1 cellular context compared by ENCODE assay signal in genomic region chr5:53025506-53025905, GRCh38.
TF ChIP-seq lines count a peak whose summit lies in the region.

No MANE protein-coding gene starts in this region.

TF ChIP-seq in HepG2, 621 proteins besides CTCF, POLR2A, EP300 and RAD21 (continued from another document and continues in another):
- TF ChIP-seq HMG20A (CRISPR knock-in tag; IDR thresholded peaks at IDR 0.05; ENCODE audit: borderline replicate concordance) = peak; percentile 65; the same call in 1 of the 2 replicates
- no peak for TF ChIP-seq ZBTB10 (CRISPR knock-in tag; IDR thresholded peaks at IDR 0.05; ENCODE audit: borderline replicate concordance)
- TF ChIP-seq NCOA2 (CRISPR knock-in tag; IDR thresholded peaks at IDR 0.05) = peak; percentile 63; the same call in 1 of the 2 replicates
- TF ChIP-seq CREM (IDR thresholded peaks at IDR 0.05) = peak; percentile 37; the same call in 1 of the 2 replicates
- TF ChIP-seq CREM (CRISPR knock-in tag; IDR thresholded peaks at IDR 0.05) = no peak
- peak; percentile 55; the same call in 1 of the 2 replicates for TF ChIP-seq TCF7 (IDR thresholded peaks at IDR 0.05; ENCODE audit: low read depth)
- TF ChIP-seq SOX13 (IDR thresholded peaks at IDR 0.05) = peak; percentile 44; the same call in 1 of the 2 replicates
- peak in 1 of 2 experiments; percentile 93; a peak in 2 of 4 replicates for TF ChIP-seq SOX13 (CRISPR knock-in tag; conservative IDR thresholded peaks at IDR 0.05 in 1 of 2, IDR thresholded peaks at IDR 0.05 in 1 of 2)
- TF ChIP-seq ZFP36L2 (CRISPR knock-in tag; IDR thresholded peaks at IDR 0.05) = no peak
- TF ChIP-seq ZBTB46 (CRISPR knock-in tag; IDR thresholded peaks at IDR 0.05; ENCODE audit: borderline replicate concordance) = no peak
- TF ChIP-seq ATF6 (CRISPR knock-in tag; conservative IDR thresholded peaks at IDR 0.05) = no peak
- TF ChIP-seq, protein P1, sequence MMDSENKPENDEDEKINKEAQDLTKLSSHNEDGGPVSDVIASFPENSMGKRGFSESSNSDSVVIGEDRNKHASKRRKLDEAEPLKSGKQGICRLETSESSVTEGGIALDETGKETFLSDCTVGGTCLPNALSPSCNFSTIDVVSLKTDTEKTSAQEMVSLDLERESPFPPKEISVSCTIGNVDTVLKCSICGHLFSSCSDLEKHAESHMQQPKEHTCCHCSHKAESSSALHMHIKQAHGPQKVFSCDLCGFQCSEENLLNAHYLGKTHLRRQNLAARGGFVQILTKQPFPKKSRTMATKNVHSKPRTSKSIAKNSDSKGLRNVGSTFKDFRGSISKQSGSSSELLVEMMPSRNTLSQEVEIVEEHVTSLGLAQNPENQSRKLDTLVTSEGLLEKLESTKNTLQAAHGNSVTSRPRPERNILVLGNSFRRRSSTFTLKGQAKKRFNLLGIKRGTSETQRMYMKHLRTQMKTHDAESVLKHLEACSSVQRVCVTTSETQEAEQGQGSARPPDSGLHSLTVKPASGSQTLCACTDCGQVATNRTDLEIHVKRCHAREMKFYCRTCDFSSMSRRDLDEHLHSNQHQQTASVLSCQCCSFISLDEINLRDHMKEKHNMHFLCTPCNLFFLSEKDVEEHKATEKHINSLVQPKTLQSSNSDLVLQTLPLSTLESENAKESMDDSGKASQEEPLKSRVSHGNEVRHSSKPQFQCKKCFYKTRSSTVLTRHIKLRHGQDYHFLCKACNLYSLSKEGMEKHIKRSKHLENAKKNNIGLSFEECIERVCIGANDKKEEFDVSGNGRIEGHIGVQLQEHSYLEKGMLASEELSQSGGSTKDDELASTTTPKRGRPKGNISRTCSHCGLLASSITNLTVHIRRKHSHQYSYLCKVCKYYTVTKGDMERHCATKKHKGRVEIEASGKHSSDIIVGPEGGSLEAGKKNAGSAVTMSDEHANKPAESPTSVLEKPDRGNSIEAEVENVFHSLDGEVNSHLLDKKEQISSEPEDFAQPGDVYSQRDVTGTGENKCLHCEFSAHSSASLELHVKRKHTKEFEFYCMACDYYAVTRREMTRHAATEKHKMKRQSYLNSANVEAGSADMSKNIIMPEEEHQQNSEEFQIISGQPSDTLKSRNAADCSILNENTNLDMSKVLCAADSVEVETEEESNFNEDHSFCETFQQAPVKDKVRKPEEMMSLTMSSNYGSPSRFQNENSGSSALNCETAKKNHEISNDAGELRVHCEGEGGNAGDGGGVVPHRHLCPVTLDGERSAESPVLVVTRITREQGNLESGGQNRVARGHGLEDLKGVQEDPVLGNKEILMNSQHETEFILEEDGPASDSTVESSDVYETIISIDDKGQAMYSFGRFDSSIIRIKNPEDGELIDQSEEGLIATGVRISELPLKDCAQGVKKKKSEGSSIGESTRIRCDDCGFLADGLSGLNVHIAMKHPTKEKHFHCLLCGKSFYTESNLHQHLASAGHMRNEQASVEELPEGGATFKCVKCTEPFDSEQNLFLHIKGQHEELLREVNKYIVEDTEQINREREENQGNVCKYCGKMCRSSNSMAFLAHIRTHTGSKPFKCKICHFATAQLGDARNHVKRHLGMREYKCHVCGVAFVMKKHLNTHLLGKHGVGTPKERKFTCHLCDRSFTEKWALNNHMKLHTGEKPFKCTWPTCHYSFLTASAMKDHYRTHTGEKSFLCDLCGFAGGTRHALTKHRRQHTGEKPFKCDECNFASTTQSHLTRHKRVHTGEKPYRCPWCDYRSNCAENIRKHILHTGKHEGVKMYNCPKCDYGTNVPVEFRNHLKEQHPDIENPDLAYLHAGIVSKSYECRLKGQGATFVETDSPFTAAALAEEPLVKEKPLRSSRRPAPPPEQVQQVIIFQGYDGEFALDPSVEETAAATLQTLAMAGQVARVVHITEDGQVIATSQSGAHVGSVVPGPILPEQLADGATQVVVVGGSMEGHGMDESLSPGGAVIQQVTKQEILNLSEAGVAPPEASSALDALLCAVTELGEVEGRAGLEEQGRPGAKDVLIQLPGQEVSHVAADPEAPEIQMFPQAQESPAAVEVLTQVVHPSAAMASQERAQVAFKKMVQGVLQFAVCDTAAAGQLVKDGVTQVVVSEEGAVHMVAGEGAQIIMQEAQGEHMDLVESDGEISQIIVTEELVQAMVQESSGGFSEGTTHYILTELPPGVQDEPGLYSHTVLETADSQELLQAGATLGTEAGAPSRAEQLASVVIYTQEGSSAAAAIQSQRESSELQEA (CRISPR knock-in tag; IDR thresholded peaks at IDR 0.05; ENCODE audit: not compliant biosample characterization) = no peak
- no peak for TF ChIP-seq ZNF614 (CRISPR knock-in tag; IDR thresholded peaks at IDR 0.05; ENCODE audit: borderline replicate concordance)
- TF ChIP-seq SOX5 (CRISPR knock-in tag; IDR thresholded peaks at IDR 0.05; ENCODE audit: borderline replicate concordance) = peak; percentile 83
- TF ChIP-seq PAX8 (CRISPR knock-in tag; IDR thresholded peaks at IDR 0.05; ENCODE audit: borderline replicate concordance) = no peak
- TF ChIP-seq FOXK1 (CRISPR knock-in tag; IDR thresholded peaks at IDR 0.05; ENCODE audit: borderline replicate concordance, low read depth) = no peak
- no peak for TF ChIP-seq NFYC (CRISPR knock-in tag; IDR thresholded peaks at IDR 0.05)
- TF ChIP-seq ZNF510 (CRISPR knock-in tag; IDR thresholded peaks at IDR 0.05; ENCODE audit: low read depth) = no peak
- 0 out of 2 replicates have a peak, but pooled peaks have one; percentile 7 for TF ChIP-seq MNT (IDR thresholded peaks at IDR 0.05)
- TF ChIP-seq, protein P2, sequence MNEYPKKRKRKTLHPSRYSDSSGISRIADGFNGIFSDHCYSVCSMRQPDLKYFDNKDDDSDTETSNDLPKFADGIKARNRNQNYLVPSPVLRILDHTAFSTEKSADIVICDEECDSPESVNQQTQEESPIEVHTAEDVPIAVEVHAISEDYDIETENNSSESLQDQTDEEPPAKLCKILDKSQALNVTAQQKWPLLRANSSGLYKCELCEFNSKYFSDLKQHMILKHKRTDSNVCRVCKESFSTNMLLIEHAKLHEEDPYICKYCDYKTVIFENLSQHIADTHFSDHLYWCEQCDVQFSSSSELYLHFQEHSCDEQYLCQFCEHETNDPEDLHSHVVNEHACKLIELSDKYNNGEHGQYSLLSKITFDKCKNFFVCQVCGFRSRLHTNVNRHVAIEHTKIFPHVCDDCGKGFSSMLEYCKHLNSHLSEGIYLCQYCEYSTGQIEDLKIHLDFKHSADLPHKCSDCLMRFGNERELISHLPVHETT (CRISPR knock-in tag; conservative IDR thresholded peaks at IDR 0.05) = no peak
- TF ChIP-seq, protein P3, sequence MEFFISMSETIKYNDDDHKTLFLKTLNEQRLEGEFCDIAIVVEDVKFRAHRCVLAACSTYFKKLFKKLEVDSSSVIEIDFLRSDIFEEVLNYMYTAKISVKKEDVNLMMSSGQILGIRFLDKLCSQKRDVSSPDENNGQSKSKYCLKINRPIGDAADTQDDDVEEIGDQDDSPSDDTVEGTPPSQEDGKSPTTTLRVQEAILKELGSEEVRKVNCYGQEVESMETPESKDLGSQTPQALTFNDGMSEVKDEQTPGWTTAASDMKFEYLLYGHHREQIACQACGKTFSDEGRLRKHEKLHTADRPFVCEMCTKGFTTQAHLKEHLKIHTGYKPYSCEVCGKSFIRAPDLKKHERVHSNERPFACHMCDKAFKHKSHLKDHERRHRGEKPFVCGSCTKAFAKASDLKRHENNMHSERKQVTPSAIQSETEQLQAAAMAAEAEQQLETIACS (CRISPR knock-in tag; IDR thresholded peaks at IDR 0.05) = no peak
- TF ChIP-seq EHMT2 (IDR thresholded peaks at IDR 0.05; ENCODE audit: borderline replicate concordance, low read depth, low read length) = no peak
- TF ChIP-seq ZNF10 (CRISPR knock-in tag; IDR thresholded peaks at IDR 0.05; ENCODE audit: borderline replicate concordance, low read depth) = no peak
- TF ChIP-seq TEAD3 (CRISPR knock-in tag; optimal IDR thresholded peaks at IDR 0.05; ENCODE audit: borderline replicate concordance) = peak; percentile 45
- TF ChIP-seq SIX4 (CRISPR knock-in tag; IDR thresholded peaks at IDR 0.05) = no peak
- no peak for TF ChIP-seq ZNF335 (CRISPR knock-in tag; IDR thresholded peaks at IDR 0.05)
- no peak for TF ChIP-seq BORCS8-MEF2B (CRISPR knock-in tag; IDR thresholded peaks at IDR 0.05)
- TF ChIP-seq HNRNPUL1 (IDR thresholded peaks at IDR 0.05; ENCODE audit: low read depth, low read length) = no peak
- TF ChIP-seq, protein P4, sequence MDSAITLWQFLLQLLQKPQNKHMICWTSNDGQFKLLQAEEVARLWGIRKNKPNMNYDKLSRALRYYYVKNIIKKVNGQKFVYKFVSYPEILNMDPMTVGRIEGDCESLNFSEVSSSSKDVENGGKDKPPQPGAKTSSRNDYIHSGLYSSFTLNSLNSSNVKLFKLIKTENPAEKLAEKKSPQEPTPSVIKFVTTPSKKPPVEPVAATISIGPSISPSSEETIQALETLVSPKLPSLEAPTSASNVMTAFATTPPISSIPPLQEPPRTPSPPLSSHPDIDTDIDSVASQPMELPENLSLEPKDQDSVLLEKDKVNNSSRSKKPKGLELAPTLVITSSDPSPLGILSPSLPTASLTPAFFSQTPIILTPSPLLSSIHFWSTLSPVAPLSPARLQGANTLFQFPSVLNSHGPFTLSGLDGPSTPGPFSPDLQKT (CRISPR knock-in tag; IDR thresholded peaks at IDR 0.05; ENCODE audit: borderline replicate concordance) = no peak
- no peak for TF ChIP-seq PHF5A (CRISPR knock-in tag; IDR thresholded peaks at IDR 0.05; ENCODE audit: low read depth, unreplicated experiment)
- no peak for TF ChIP-seq SATB2 (CRISPR knock-in tag; IDR thresholded peaks at IDR 0.05)
- TF ChIP-seq, protein P5, sequence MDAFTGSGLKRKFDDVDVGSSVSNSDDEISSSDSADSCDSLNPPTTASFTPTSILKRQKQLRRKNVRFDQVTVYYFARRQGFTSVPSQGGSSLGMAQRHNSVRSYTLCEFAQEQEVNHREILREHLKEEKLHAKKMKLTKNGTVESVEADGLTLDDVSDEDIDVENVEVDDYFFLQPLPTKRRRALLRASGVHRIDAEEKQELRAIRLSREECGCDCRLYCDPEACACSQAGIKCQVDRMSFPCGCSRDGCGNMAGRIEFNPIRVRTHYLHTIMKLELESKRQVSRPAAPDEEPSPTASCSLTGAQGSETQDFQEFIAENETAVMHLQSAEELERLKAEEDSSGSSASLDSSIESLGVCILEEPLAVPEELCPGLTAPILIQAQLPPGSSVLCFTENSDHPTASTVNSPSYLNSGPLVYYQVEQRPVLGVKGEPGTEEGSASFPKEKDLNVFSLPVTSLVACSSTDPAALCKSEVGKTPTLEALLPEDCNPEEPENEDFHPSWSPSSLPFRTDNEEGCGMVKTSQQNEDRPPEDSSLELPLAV (CRISPR knock-in tag; conservative IDR thresholded peaks at IDR 0.05; ENCODE audit: low read depth) = no peak
- peak; percentile 93 for TF ChIP-seq BCL6 (CRISPR knock-in tag; IDR thresholded peaks at IDR 0.05)
- TF ChIP-seq ZNF460 (CRISPR knock-in tag; IDR thresholded peaks at IDR 0.05; ENCODE audit: borderline replicate concordance) = no peak
- TF ChIP-seq ZNF570 (CRISPR knock-in tag; IDR thresholded peaks at IDR 0.05; ENCODE audit: borderline replicate concordance) = no peak
